ENCODE assay signal across 19 cellular contexts in genomic region chr2:84631985-84632384, GRCh38.
A peak's percentile ranks its signal among the peaks of the same experiment; 100 is the strongest.
DNase-seq lines count a peak whose midpoint lies in the region; ATAC-seq and TF ChIP-seq lines count a peak whose summit lies in the region.
"Had no signal": no experiment of that assay in that cellular context is flagged by ENCODE, and none has a peak within 500 bp of the region (broad histone marks: within the 10 kb centered on the region; RNA-seq: fewer than 3 reads in every experiment).

No MANE protein-coding gene starts in this region.

- no peak overlapping the region for H4K8ac ChIP-seq in IMR-90 (ENCODE audit: low read depth in 2 of 2, low read length in 2 of 2)

- H3K36me3 Mint-ChIP-seq in immature natural killer cell: no peaks in the 10 kb centered on the region
- no peaks in the 10 kb centered on the region for H3K36me3 Mint-ChIP-seq in naive thymus-derived CD4-positive, alpha-beta T cell
- H3K36me3 Mint-ChIP-seq: CD8-positive, alpha-beta T cell had no signal

- H3K4me3 ChIP-seq in IMR-90 (ENCODE audit: insufficient read depth, low read depth, low read length): no peak overlapping the region
- no peak overlapping the region for H3K4me3 ChIP-seq in naive thymus-derived CD4-positive, alpha-beta T cell (ENCODE audit: low read length)

- no peak for TF ChIP-seq RAD21 in IMR-90 (IDR thresholded peaks at IDR 0.05; ENCODE audit: low read length)

- H2BK20ac ChIP-seq in IMR-90 (ENCODE audit: low read depth, low read length): no peak overlapping the region

- no peak overlapping the region for H2BK15ac ChIP-seq in IMR-90 (ENCODE audit: low read depth, low read length)

- no peak overlapping the region for H3K4ac ChIP-seq in IMR-90 (ENCODE audit: low read depth, low read length)

- ATAC-seq in IMR-90 (ENCODE audit: low read depth): no peak
- no peak for ATAC-seq in naive thymus-derived CD4-positive, alpha-beta T cell
- no peak for ATAC-seq in stimulated activated naive CD8-positive, alpha-beta T cell treated with anti-CD3 and anti-CD28 coated beads, Interleukin-15, Interleukin-2, amounts not matched to agents 100 U/mL and 50 U/mL, for 24 hours
- ATAC-seq in HG02763 (IDR thresholded peaks at IDR 0.05; ENCODE audit: unreplicated experiment): no peak
- ATAC-seq: CD8-positive, alpha-beta T cell had no signal

- no peak for TF ChIP-seq CTCF in IMR-90 (conservative IDR thresholded peaks at IDR 0.05; ENCODE audit: low read depth, low read length)

- H4K91ac ChIP-seq in IMR-90 (ENCODE audit: insufficient read depth, low read depth, low read length): no peak overlapping the region

- H4K20me1 ChIP-seq in IMR-90 (ENCODE audit: insufficient read depth, low read length): no peaks in the 10 kb centered on the region

- dilution Hi-C loops in IMR-90 (cut with HindIII; ENCODE audit: low sequenced_read_pairs, unreplicated experiment): no loop called here

- no peak overlapping the region for H3K9ac ChIP-seq in IMR-90 (ENCODE audit: low read depth, low read length)
- H3K9ac ChIP-seq: KMS-11 had no signal

- 90% methylated on average over 2 of the region's 5 CpGs; no CpG with 5 or more reads in 1 of the 2 experiments for WGBS in IMR-90 (ENCODE audit: extremely low coverage in 2 of 2, insufficient read length in 1 of 2), 2 experiments

- no peak overlapping the region for H2AFZ ChIP-seq in IMR-90 (replicated peaks; ENCODE audit: low read length, poor library complexity)

- no peaks in the 10 kb centered on the region for H3K9me1 ChIP-seq in IMR-90 (ENCODE audit: insufficient read depth, low read length)

- H3K14ac ChIP-seq in IMR-90 (replicated peaks; ENCODE audit: low read depth, low read length): no peak overlapping the region

- no peak overlapping the region for H3K18ac ChIP-seq in IMR-90 (ENCODE audit: low read depth, low read length)

- H3K79me1 ChIP-seq in IMR-90 (ENCODE audit: low read depth in 1 of 2, low read length in 2 of 2): no peaks in the 10 kb centered on the region

- H3K4me3 Mint-ChIP-seq in immature natural killer cell: peak overlapping the region in 4 of 5 donors; percentile 12 to 57 (median 44)
- H3K4me3 Mint-ChIP-seq in naive thymus-derived CD4-positive, alpha-beta T cell: peak overlapping the region in 3 of 10 donors; percentile 24 to 48 (median 40)
- H3K4me3 Mint-ChIP-seq: CD8-positive, alpha-beta T cell had no signal

- POLR2A ChIA-PET in IMR-90 (lab: Charles Lee; ENCODE audit: unreplicated experiment): no interaction called here
- POLR2A ChIA-PET in naive thymus-derived CD4-positive, alpha-beta T cell (lab: Charles Lee): interaction anchor here (1.2 to 1.3 kb wide), 2 partner anchors 229 to 237 kb away, joined by 3 to 4 read pairs; no protein-coding TSS in a partner anchor

- no peak overlapping the region for H3K56ac ChIP-seq in IMR-90 (ENCODE audit: extremely low read depth, insufficient read depth, low read length)

- no peak overlapping the region for H2AK5ac ChIP-seq in IMR-90 (ENCODE audit: low read depth, low read length)

- CTCF ChIA-PET in IMR-90 (lab: Yijun Ruan, JAX): interaction anchor here (1.4 kb wide), 1 partner anchor 102 kb away, joined by 4 read pairs; no protein-coding TSS in a partner anchor
- CTCF ChIA-PET in naive thymus-derived CD4-positive, alpha-beta T cell (lab: Charles Lee): interaction anchor here (1.0 to 2.2 kb wide), 5 partner anchors 21 to 294 kb away, joined by 3 to 7 read pairs (median 4); no protein-coding TSS in a partner anchor

- H3K4me2 ChIP-seq in IMR-90 (ENCODE audit: low read depth, low read length): no peak overlapping the region
- H3K4me2 ChIP-seq: KMS-11 had no signal

- no peaks in the 10 kb centered on the region for H3K9me3 ChIP-seq in IMR-90 (ENCODE audit: control insufficient read depth, insufficient read depth, low read length)
- no peaks in the 10 kb centered on the region for H3K9me3 ChIP-seq in naive thymus-derived CD4-positive, alpha-beta T cell (ENCODE audit: control insufficient read depth in 2 of 3, low read length in 3 of 3)
- H3K9me3 ChIP-seq: Caco-2 had no signal

- BruUV-seq in IMR-90 (replicated peaks; lab: Mats Ljungman, UMichigan): no TSS peak

- H3K27me3 ChIP-seq in IMR-90 (ENCODE audit: control insufficient read depth, insufficient read depth, low read length): peaks cover 7% of the 10 kb centered on the region
- no peaks in the 10 kb centered on the region for H3K27me3 ChIP-seq in naive thymus-derived CD4-positive, alpha-beta T cell (ENCODE audit: control insufficient read depth in 2 of 2, insufficient read depth in 2 of 2, low read length in 2 of 2)

- peaks cover 28 to 35% of the 10 kb centered on the region in 2 donors for H3K4me1 Mint-ChIP-seq in immature natural killer cell
- H3K4me1 Mint-ChIP-seq in naive thymus-derived CD4-positive, alpha-beta T cell: peaks cover 16 to 65% (median 61%) of the 10 kb centered on the region in 7 donors

- intact Hi-C loops in IMR-90 (cut with micrococcal nuclease) (loop anchor here (1.0 to 5.0 kb wide), 5 partner anchors 137 to 610 kb away; partner anchors contain the start of gene TRABD2A), cardiac septum (cut with DNase I) (loop anchor here (2.0 kb wide), 1 partner anchor 137 kb away; no protein-coding TSS in a partner anchor)
- intact Hi-C loops in naive thymus-derived CD4-positive, alpha-beta T cell (cut with micrococcal nuclease): loop anchor here (1.0 to 10.0 kb wide), 8 partner anchors 106 to 607 kb away; no protein-coding TSS in a partner anchor

- in situ Hi-C loops in IMR-90 (cut with MboI; ENCODE audit: low sequenced_read_pairs): loop anchor here (10.0 kb wide), 1 partner anchor 137 kb away; no protein-coding TSS in a partner anchor

- H3K36me3 ChIP-seq in IMR-90 (ENCODE audit: control insufficient read depth, insufficient read depth, low read length): no peaks in the 10 kb centered on the region
- no peaks in the 10 kb centered on the region for H3K36me3 ChIP-seq in naive thymus-derived CD4-positive, alpha-beta T cell (ENCODE audit: control insufficient read depth in 2 of 3, insufficient read depth in 3 of 3, low read length in 3 of 3)

- peak; percentile 5 for DNase-seq in ELF-1 (ENCODE audit: low read depth, low spot score)
- no peak for DNase-seq in IMR-90
- no peak for DNase-seq in immature natural killer cell
- no peak for DNase-seq in naive thymus-derived CD4-positive, alpha-beta T cell
- DNase-seq in stimulated activated naive CD8-positive, alpha-beta T cell treated with anti-CD3 and anti-CD28 coated beads, Interleukin-15, Interleukin-2, amounts not matched to agents 100 U/mL and 50 U/mL, for 24 hours: no peak
- DNase-seq in cardiac septum (ENCODE audit: low spot score): no peak
- DNase-seq: C1 segment of cervical spinal cord; Caco-2; CD8-positive, alpha-beta T cell; EL; GF-D8; MM.1S; NCI-H2029; NCI-H446 treated with DMSO at 0.1 percent for 48 hours; NCI-H526 treated with DMSO at 0.1 percent for 48 hours; RPMI8226; SHP77 had no signal

- H2AK9ac ChIP-seq in IMR-90 (replicated peaks; ENCODE audit: low read depth, low read length, poor library complexity): peak overlapping the region; percentile 67

- H2BK5ac ChIP-seq in IMR-90 (ENCODE audit: low read depth, low read length, poor library complexity, severe bottlenecking): no peak overlapping the region

- H3K27ac Mint-ChIP-seq in immature natural killer cell: peak overlapping the region in 1 of 6 donors; percentile 61
- H3K27ac Mint-ChIP-seq in naive thymus-derived CD4-positive, alpha-beta T cell: peak overlapping the region in 5 of 9 donors; percentile 33 to 63 (median 43)
- H3K27ac Mint-ChIP-seq: CD8-positive, alpha-beta T cell had no signal

- no peak for TF ChIP-seq POLR2A in IMR-90 (IDR thresholded peaks at IDR 0.05; ENCODE audit: low read depth, low read length)

- H3K27me3 Mint-ChIP-seq in immature natural killer cell (ENCODE audit: low read depth in 3 of 3): peaks cover 0 to 2% (median 1%) of the 10 kb centered on the region in 3 donors
- H3K27me3 Mint-ChIP-seq in naive thymus-derived CD4-positive, alpha-beta T cell: peaks cover 0 to 2% (median 0%) of the 10 kb centered on the region in 5 donors

- no peak overlapping the region for H4K5ac ChIP-seq in IMR-90 (ENCODE audit: low read depth, low read length)

- no peak overlapping the region for H3K27ac ChIP-seq in IMR-90 (ENCODE audit: insufficient read depth, low read length)
- no peak overlapping the region for H3K27ac ChIP-seq in naive thymus-derived CD4-positive, alpha-beta T cell (ENCODE audit: low read depth, low read length)
- H3K27ac ChIP-seq: KMS-11 had no signal

- H3K4me1 ChIP-seq in IMR-90 (ENCODE audit: control insufficient read depth, insufficient read depth, low read length): no peaks in the 10 kb centered on the region
- H3K4me1 ChIP-seq in naive thymus-derived CD4-positive, alpha-beta T cell (ENCODE audit: control insufficient read depth in 2 of 2, insufficient read depth in 2 of 2, low read length in 2 of 2): peaks cover 0 to 15% of the 10 kb centered on the region in 2 donors
- H3K4me1 ChIP-seq: Caco-2 had no signal

- H2BK120ac ChIP-seq in IMR-90 (ENCODE audit: low read depth, low read length): no peak overlapping the region

- no peak overlapping the region for H3K23ac ChIP-seq in IMR-90 (ENCODE audit: low read depth, low read length)

- peaks cover 0 to 2% (median 0%) of the 10 kb centered on the region in 6 donors for H3K9me3 Mint-ChIP-seq in immature natural killer cell
- H3K9me3 Mint-ChIP-seq in naive thymus-derived CD4-positive, alpha-beta T cell: no peaks in the 10 kb centered on the region
- H3K9me3 Mint-ChIP-seq: CD8-positive, alpha-beta T cell had no signal

TF ChIP-seq in IMR-90, 13 proteins besides CTCF, POLR2A, EP300 and RAD21 (continues in another document):
- TF ChIP-seq USF2 (IDR thresholded peaks at IDR 0.05; ENCODE audit: low read depth, low read length) (no peak), BHLHE40 (IDR thresholded peaks at IDR 0.05; ENCODE audit: low read depth, low read length) (no peak), NFE2L2 (IDR thresholded peaks at IDR 0.05; ENCODE audit: low read depth, low read length) (no peak), SMC3 (IDR thresholded peaks at IDR 0.05; ENCODE audit: low read depth, low read length) (no peak)
- TF ChIP-seq, protein P1, sequence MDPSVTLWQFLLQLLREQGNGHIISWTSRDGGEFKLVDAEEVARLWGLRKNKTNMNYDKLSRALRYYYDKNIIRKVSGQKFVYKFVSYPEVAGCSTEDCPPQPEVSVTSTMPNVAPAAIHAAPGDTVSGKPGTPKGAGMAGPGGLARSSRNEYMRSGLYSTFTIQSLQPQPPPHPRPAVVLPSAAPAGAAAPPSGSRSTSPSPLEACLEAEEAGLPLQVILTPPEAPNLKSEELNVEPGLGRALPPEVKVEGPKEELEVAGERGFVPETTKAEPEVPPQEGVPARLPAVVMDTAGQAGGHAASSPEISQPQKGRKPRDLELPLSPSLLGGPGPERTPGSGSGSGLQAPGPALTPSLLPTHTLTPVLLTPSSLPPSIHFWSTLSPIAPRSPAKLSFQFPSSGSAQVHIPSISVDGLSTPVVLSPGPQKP (IDR thresholded peaks at IDR 0.05; ENCODE audit: borderline replicate concordance, low read depth, low read length): no peak
